ENCODE assay signal across 10 cellular contexts in the genomic region with DNA sequence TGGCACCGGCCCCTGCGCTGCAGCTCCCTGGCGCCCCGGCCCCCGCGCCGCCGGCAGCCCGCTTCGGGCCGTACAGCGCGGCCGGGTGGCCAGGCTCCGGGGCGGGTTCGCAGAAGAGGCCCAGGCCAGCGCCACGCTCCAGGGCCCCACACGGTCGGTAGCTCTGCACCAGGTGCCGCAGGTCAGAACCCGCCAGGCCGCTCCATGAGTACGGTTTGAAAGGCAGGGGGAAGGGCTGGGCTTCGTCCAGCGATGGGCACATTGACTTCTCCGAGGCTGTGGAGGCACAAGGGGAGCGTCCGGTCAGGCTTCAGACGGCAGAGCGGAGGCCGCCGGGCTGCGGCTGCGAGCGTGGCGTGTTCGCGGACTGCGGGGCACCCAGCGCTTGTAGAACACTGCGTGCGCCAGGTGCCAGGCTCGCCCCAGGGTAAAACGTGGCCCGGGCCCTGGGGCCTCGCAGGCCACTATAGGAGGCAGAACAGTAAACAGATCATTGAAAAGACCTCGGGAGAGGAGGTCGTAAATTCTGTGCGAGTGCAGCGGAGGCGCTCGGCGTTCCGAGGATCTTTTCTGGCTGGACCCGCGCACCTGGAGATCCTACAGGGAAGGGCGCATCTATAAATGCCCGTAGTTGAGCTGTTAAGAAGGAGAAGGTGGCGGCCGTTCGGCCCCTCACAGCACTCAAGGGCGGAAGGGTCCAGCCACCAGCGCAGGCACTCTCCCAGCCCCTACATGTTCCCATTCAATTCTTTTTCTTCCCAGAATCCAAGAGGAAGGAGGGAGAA. TPM values are rescaled to one million over a fixed set of nuclear protein-coding genes. Genes with fewer than 3 reads are reported as not detected.
DNase-seq lines count a peak whose midpoint lies in the region; FAIRE-seq and TF ChIP-seq lines count a peak whose summit lies in the region.
"Had no signal": no experiment of that assay in that cellular context is flagged by ENCODE, and none has a peak within 500 bp of the region (broad histone marks: within the 10 kb centered on the region; RNA-seq: fewer than 3 reads in every experiment).

No MANE protein-coding gene starts in this region.

- H3K4me1 ChIP-seq in CD8-positive, alpha-beta memory T cell (ENCODE audit: insufficient read depth, low read length): peaks cover 48% of the 10 kb centered on the region
- H3K4me1 ChIP-seq in HUES64 (ENCODE audit: insufficient read depth, low read length) (peaks cover 29% of the 10 kb centered on the region), esophagus muscularis mucosa (peaks cover 47 to 60% (median 58%) of the 10 kb centered on the region in 4 donors), neural progenitor cell (peaks cover 53% of the 10 kb centered on the region)

- H3K4me1 Mint-ChIP-seq in CD8-positive, alpha-beta memory T cell: peaks cover 51 to 63% (median 57%) of the 10 kb centered on the region in 3 donors
- H3K4me1 Mint-ChIP-seq in neural progenitor cell: peaks cover 33% of the 10 kb centered on the region

- H3K9ac ChIP-seq in HUES64 (ENCODE audit: low read depth, low read length): peak overlapping the region; percentile 9; the same call in 1 of the 2 replicates
- no peak overlapping the region for H3K9ac ChIP-seq in neural progenitor cell

- peaks cover 47% of the 10 kb centered on the region for H4K20me1 ChIP-seq in neural progenitor cell (ENCODE audit: low read depth)

- intact Hi-C loops in esophagus muscularis mucosa (cut with DNase I): no loop called here

- no peaks in the 10 kb centered on the region for H3K9me3 Mint-ChIP-seq in CD8-positive, alpha-beta memory T cell
- H3K9me3 Mint-ChIP-seq in neural progenitor cell: no peaks in the 10 kb centered on the region

- TF ChIP-seq EP300 in esophagus muscularis mucosa (IDR thresholded peaks at IDR 0.05): no peak

- peak overlapping the region; percentile 73 for H2AFZ ChIP-seq in neural progenitor cell (replicated peaks)

- H3K27ac Mint-ChIP-seq in CD8-positive, alpha-beta memory T cell: peak overlapping the region in 3 of 8 donors; percentile 64 to 94 (median 87)
- no peak overlapping the region for H3K27ac Mint-ChIP-seq in neural progenitor cell

- no peaks in the 10 kb centered on the region for H3K27me3 ChIP-seq in CD8-positive, alpha-beta memory T cell (ENCODE audit: insufficient read depth, low read length, poor library complexity, severe bottlenecking)
- H3K27me3 ChIP-seq in HUES64 (ENCODE audit: insufficient read depth, low read length) (peaks cover 100% of the 10 kb centered on the region), esophagus muscularis mucosa (peaks cover 18 to 87% (median 55%) of the 10 kb centered on the region in 4 donors), neural progenitor cell (peaks cover 100% of the 10 kb centered on the region)

- H3F3A ChIP-seq in neural progenitor cell (ENCODE audit: low read depth): peaks cover 23% of the 10 kb centered on the region

- no peak for FAIRE-seq in H54 (lab: Jason Lieb, UNC)

- H3K4me3 ChIP-seq in CD8-positive, alpha-beta memory T cell (ENCODE audit: low read length): no peak overlapping the region
- H3K4me3 ChIP-seq in HUES64 (ENCODE audit: low read length) (peak overlapping the region; percentile 45), esophagus muscularis mucosa (peak overlapping the region; percentile 11 to 57 (median 42)), neural progenitor cell (peak overlapping the region; percentile 45)

- CTCF ChIA-PET in CD8-positive, alpha-beta memory T cell (lab: Charles Lee): interaction anchor here (6.9 kb wide), 1 partner anchor 165 kb away, joined by 63 read pairs; no protein-coding TSS in a partner anchor

- 1% methylated on average over 65 of the region's 65 CpGs for WGBS in HUES64
- 48% methylated on average over 7 of the region's 65 CpGs for WGBS in esophagus muscularis mucosa

- TF ChIP-seq CTCF in esophagus muscularis mucosa (IDR thresholded peaks at IDR 0.05) (no peak), neural progenitor cell (IDR thresholded peaks at IDR 0.05) (no peak)

- peaks cover 6% of the 10 kb centered on the region for H3K36me3 ChIP-seq in CD8-positive, alpha-beta memory T cell (ENCODE audit: insufficient read depth, low read length)
- no peaks in the 10 kb centered on the region for H3K36me3 ChIP-seq in HUES64 (ENCODE audit: insufficient read depth, low read length)
- no peaks in the 10 kb centered on the region for H3K36me3 ChIP-seq in esophagus muscularis mucosa
- no peaks in the 10 kb centered on the region for H3K36me3 ChIP-seq in neural progenitor cell

- H3K4me3 Mint-ChIP-seq in CD8-positive, alpha-beta memory T cell: peak overlapping the region; percentile 43 to 93 (median 85)
- peak overlapping the region; percentile 75 for H3K4me3 Mint-ChIP-seq in neural progenitor cell

- no peaks in the 10 kb centered on the region for H3K79me2 ChIP-seq in neural progenitor cell (ENCODE audit: low read depth)

- TF ChIP-seq POLR2A in esophagus muscularis mucosa (IDR thresholded peaks at IDR 0.05; ENCODE audit: low read depth) (no peak), H54 (IDR thresholded peaks at IDR 0.05; ENCODE audit: low read depth, low read length) (no peak)

- peaks cover 0 to 3% of the 10 kb centered on the region in 2 donors for H3K27me3 Mint-ChIP-seq in CD8-positive, alpha-beta memory T cell
- peaks cover 75% of the 10 kb centered on the region for H3K27me3 Mint-ChIP-seq in neural progenitor cell (ENCODE audit: insufficient read depth, low read depth)

- no peak overlapping the region for H3K27ac ChIP-seq in CD8-positive, alpha-beta memory T cell (ENCODE audit: low read depth, low read length)
- no peak overlapping the region for H3K27ac ChIP-seq in HUES64 (ENCODE audit: low read depth, low read length)
- no peak overlapping the region for H3K27ac ChIP-seq in esophagus muscularis mucosa (replicated peaks in 1 of 4)
- H3K27ac ChIP-seq in neural progenitor cell: no peak overlapping the region

- no peak for DNase-seq in CD8-positive, alpha-beta memory T cell
- no peak for DNase-seq in esophagus muscularis mucosa (ENCODE audit: extremely low spot score)
- peak; percentile 64 for DNase-seq in neural progenitor cell (ENCODE audit: low spot score)
- no peak for DNase-seq in HuH-7.5 (ENCODE audit: low spot score)
- no peak for DNase-seq in H54 (ENCODE audit: insufficient read length, low spot score)
- DNase-seq in NCI-H187 (lab: John Stamatoyannopoulos, UW): no peak
- no peak for DNase-seq in NCI-H146 treated with DMSO at 0.1 percent for 48 hours (lab: John Stamatoyannopoulos, UW; ENCODE audit: unreplicated experiment)
- DNase-seq: NCI-H226, SW 1271 had no signal

- no peaks in the 10 kb centered on the region for H3K9me3 ChIP-seq in CD8-positive, alpha-beta memory T cell (ENCODE audit: low read length)
- H3K9me3 ChIP-seq in HUES64 (ENCODE audit: insufficient read depth, low read depth, low read length) (no peaks in the 10 kb centered on the region), esophagus muscularis mucosa (no peaks in the 10 kb centered on the region), neural progenitor cell (ENCODE audit: low read depth) (no peaks in the 10 kb centered on the region)

- H3K36me3 Mint-ChIP-seq in CD8-positive, alpha-beta memory T cell: peaks cover 9 to 84% (median 16%) of the 10 kb centered on the region in 3 donors
- H3K36me3 Mint-ChIP-seq in neural progenitor cell: peaks cover 1% of the 10 kb centered on the region

- H3K4me2 ChIP-seq in neural progenitor cell: peak overlapping the region; percentile 94

- POLR2A ChIA-PET in CD8-positive, alpha-beta memory T cell (lab: Charles Lee): interaction anchor here (2.7 kb wide), 1 partner anchor 57 kb away, joined by 17 read pairs; no protein-coding TSS in a partner anchor

RNA-seq across cellular contexts. Expression of a gene that starts 5.7 kb away (rescaled TPM):
- 10 to 100 TPM; 70.9 to 74.6 TPM for total RNA-seq in CD8-positive, alpha-beta memory T cell
- 26.0 TPM for polyA plus RNA-seq in CD8-positive, alpha-beta memory T cell
- polyA plus RNA-seq in HUES64 (2013, experiment 1 of 2): 0.05 TPM
- 0.19 TPM for polyA plus RNA-seq in HUES64 (2013, experiment 2 of 2)
- 1 to 10 TPM in 1 of 4 donors, under 1 TPM in 3; 0.32 to 3.3 (median 0.81) TPM for total RNA-seq in esophagus muscularis mucosa
- 0.12 TPM in 1 of 2 replicates, not detected in the other for total RNA-seq in neural progenitor cell (ENCODE audit: low replicate concordance)

Comparison
In these comparisons a context has a peak if more than half of its experiments do, and no peak if none do; other contexts are left out.
1. RNA of a gene that starts 5.7 kb away (total RNA-seq): 70.9 to 74.6 TPM in CD8-positive, alpha-beta memory T cell; 0.32 to 3.3 TPM in esophagus muscularis mucosa and 0.12 TPM in neural progenitor cell; every median in the first group is over 10 times any median in the second.